ENCODE assay signal across 15 cellular contexts in genomic region chr21:45420061-45420521, GRCh38. TPM values are rescaled to one million over a fixed set of nuclear protein-coding genes. Genes with fewer than 3 reads are reported as not detected.
A peak's percentile ranks its signal among the peaks of the same experiment; 100 is the strongest.
DNase-seq lines count a peak whose midpoint lies in the region; ATAC-seq and TF ChIP-seq lines count a peak whose summit lies in the region.
"Had no signal": no experiment of that assay in that cellular context is flagged by ENCODE, and none has a peak within 500 bp of the region (broad histone marks: within the 10 kb centered on the region; RNA-seq: fewer than 3 reads in every experiment).

No MANE protein-coding gene starts in this region.

- ATAC-seq in heart right ventricle: peak; percentile 38 to 81 (median 66)
- no peak for ATAC-seq in naive thymus-derived CD4-positive, alpha-beta T cell
- ATAC-seq: stimulated activated naive CD8-positive, alpha-beta T cell treated with anti-CD3 and anti-CD28 coated beads, Interleukin-15, Interleukin-2, amounts not matched to agents 100 U/mL and 50 U/mL, for 24 hours had no signal

- no peak for TF ChIP-seq POLR2A in ovary (IDR thresholded peaks at IDR 0.05)

- H3K27ac Mint-ChIP-seq in naive thymus-derived CD4-positive, alpha-beta T cell: no peak overlapping the region
- H3K27ac Mint-ChIP-seq: activated naive CD4-positive, alpha-beta T cell treated with anti-CD3 and anti-CD28 coated beads, Interleukin-2, amount 50 U/mL, for 24 hours; IgD-negative memory B cell; T-helper 1 cell treated with Interleukin-12 subunit alpha and Interleukin-12 subunit beta and Interleukin-4 antibody, amounts not matched to agents 30 μg/mL and 1 μg/mL, for 36 hours had no signal

- CTCF ChIA-PET in A673 (lab: Charles Lee): no interaction called here
- CTCF ChIA-PET in naive thymus-derived CD4-positive, alpha-beta T cell (lab: Charles Lee): no interaction called here

- H3K27me3 ChIP-seq in heart right ventricle: no peaks in the 10 kb centered on the region
- no peaks in the 10 kb centered on the region for H3K27me3 ChIP-seq in ovary
- no peaks in the 10 kb centered on the region for H3K27me3 ChIP-seq in A673 (replicated peaks; ENCODE audit: insufficient read depth, low read depth, low read length, poor library complexity)
- no peaks in the 10 kb centered on the region for H3K27me3 ChIP-seq in naive thymus-derived CD4-positive, alpha-beta T cell (ENCODE audit: control insufficient read depth in 2 of 2, insufficient read depth in 2 of 2, low read length in 2 of 2)

- H3K27me3 Mint-ChIP-seq in naive thymus-derived CD4-positive, alpha-beta T cell: peaks cover 0 to 4% (median 0%) of the 10 kb centered on the region in 5 donors
- H3K27me3 Mint-ChIP-seq: activated naive CD4-positive, alpha-beta T cell treated with anti-CD3 and anti-CD28 coated beads, Interleukin-2, amount 50 U/mL, for 24 hours had no signal

- H3K4me3 Mint-ChIP-seq in naive thymus-derived CD4-positive, alpha-beta T cell: no peak overlapping the region
- H3K4me3 Mint-ChIP-seq: activated naive CD4-positive, alpha-beta T cell treated with anti-CD3 and anti-CD28 coated beads, Interleukin-2, amount 50 U/mL, for 24 hours; IgD-negative memory B cell; T-helper 1 cell treated with Interleukin-12 subunit alpha and Interleukin-12 subunit beta and Interleukin-4 antibody, amounts not matched to agents 30 μg/mL and 1 μg/mL, for 36 hours had no signal

- H3K9me3 ChIP-seq in heart right ventricle (no peaks in the 10 kb centered on the region), ovary (no peaks in the 10 kb centered on the region), A673 (ENCODE audit: low read depth, low read length, poor library complexity, severe bottlenecking) (no peaks in the 10 kb centered on the region)
- H3K9me3 ChIP-seq in naive thymus-derived CD4-positive, alpha-beta T cell (ENCODE audit: control insufficient read depth in 2 of 3, low read length in 3 of 3): no peaks in the 10 kb centered on the region

- H3K4me1 Mint-ChIP-seq in naive thymus-derived CD4-positive, alpha-beta T cell: peaks cover 0 to 2% (median 0%) of the 10 kb centered on the region in 7 donors
- H3K4me1 Mint-ChIP-seq: activated naive CD4-positive, alpha-beta T cell treated with anti-CD3 and anti-CD28 coated beads, Interleukin-2, amount 50 U/mL, for 24 hours; IgD-negative memory B cell had no signal

- 49 to 63% methylated on average over 26 of the region's 26 CpGs for WGBS in heart right ventricle, 2 donors
- WGBS in ovary, 3 donors: 80 to 82% (median 80%) methylated on average over 26 of the region's 26 CpGs

- H3K4me1 ChIP-seq in heart right ventricle (peaks cover 13 to 46% (median 23%) of the 10 kb centered on the region in 9 donors), ovary (ENCODE audit: insufficient read depth) (peaks cover 8% of the 10 kb centered on the region), A673 (ENCODE audit: insufficient read depth, low read length, poor library complexity, severe bottlenecking) (no peaks in the 10 kb centered on the region)
- H3K4me1 ChIP-seq in naive thymus-derived CD4-positive, alpha-beta T cell (ENCODE audit: control insufficient read depth in 2 of 2, insufficient read depth in 2 of 2, low read length in 2 of 2): no peaks in the 10 kb centered on the region

- H3K4me3 ChIP-seq in heart right ventricle (peak overlapping the region in 5 of 10 donors; percentile 10 to 26 (median 17)), ovary (no peak overlapping the region), A673 (ENCODE audit: low read depth, low read length, poor library complexity, severe bottlenecking) (no peak overlapping the region)
- no peak overlapping the region for H3K4me3 ChIP-seq in naive thymus-derived CD4-positive, alpha-beta T cell (ENCODE audit: low read length)

- POLR2A ChIA-PET in A673 (lab: Charles Lee; ENCODE audit: low non-redundant PET): no interaction called here
- POLR2A ChIA-PET in naive thymus-derived CD4-positive, alpha-beta T cell (lab: Charles Lee): no interaction called here

- peak overlapping the region; percentile 59 for H3K27ac ChIP-seq in C4-2B
- peak overlapping the region; percentile 79 for H3K27ac ChIP-seq in VCaP
- H3K27ac ChIP-seq in heart right ventricle: peak overlapping the region; percentile 20 to 79 (median 60)
- no peak overlapping the region for H3K27ac ChIP-seq in ovary
- no peak overlapping the region for H3K27ac ChIP-seq in A673 (ENCODE audit: low read depth, low read length, poor library complexity, severe bottlenecking)
- no peak overlapping the region for H3K27ac ChIP-seq in naive thymus-derived CD4-positive, alpha-beta T cell (ENCODE audit: low read depth, low read length)

- TF ChIP-seq CTCF in C4-2B (conservative IDR thresholded peaks at IDR 0.05) (no peak), VCaP (conservative IDR thresholded peaks at IDR 0.05) (no peak), heart right ventricle (IDR thresholded peaks at IDR 0.05) (no peak), ovary (IDR thresholded peaks at IDR 0.05) (no peak), A673 (conservative IDR thresholded peaks at IDR 0.05; ENCODE audit: low read depth, low read length) (no peak)

- TF ChIP-seq EP300 in ovary (IDR thresholded peaks at IDR 0.05): no peak

- H3K36me3 ChIP-seq in heart right ventricle (peaks cover 0 to 8% (median 0%) of the 10 kb centered on the region in 9 donors), ovary (no peaks in the 10 kb centered on the region), A673 (ENCODE audit: insufficient read depth, low read length, poor library complexity, severe bottlenecking) (no peaks in the 10 kb centered on the region)
- no peaks in the 10 kb centered on the region for H3K36me3 ChIP-seq in naive thymus-derived CD4-positive, alpha-beta T cell (ENCODE audit: control insufficient read depth in 2 of 3, insufficient read depth in 3 of 3, low read length in 3 of 3)

- no peaks in the 10 kb centered on the region for H3K36me3 Mint-ChIP-seq in naive thymus-derived CD4-positive, alpha-beta T cell
- H3K36me3 Mint-ChIP-seq: activated naive CD4-positive, alpha-beta T cell treated with anti-CD3 and anti-CD28 coated beads, Interleukin-2, amount 50 U/mL, for 24 hours; IgD-negative memory B cell had no signal

- peak in 1 of 2 donors; percentile 66 for DNase-seq in heart right ventricle
- peak in 3 of 5 donors; percentile 36 to 38 (median 37) for DNase-seq in ovary
- DNase-seq in stimulated activated CD4-positive, alpha-beta T cell treated with anti-CD3 and anti-CD28 coated beads, Interleukin-2, amount 100 ng/mL, for 24 hours: no peak
- DNase-seq in midbrain (lab: John Stamatoyannopoulos, UW): no peak
- no peak for DNase-seq in A673 (ENCODE audit: low spot score)
- no peak for DNase-seq in naive thymus-derived CD4-positive, alpha-beta T cell
- DNase-seq: activated CD4-positive, alpha-beta T cell treated with anti-CD3 and anti-CD28 coated beads for 1 hour; NCI-H1436 treated with DMSO at 0.1 percent for 48 hours; NCI-H524 treated with DMSO at 0.1 percent for 48 hours; stimulated activated naive CD8-positive, alpha-beta T cell treated with anti-CD3 and anti-CD28 coated beads, Interleukin-15, Interleukin-2, amounts not matched to agents 100 U/mL and 50 U/mL, for 24 hours had no signal

- BruUV-seq in A673 (replicated peaks; lab: Mats Ljungman, UMichigan): no TSS peak

- no peaks in the 10 kb centered on the region for H3K9me3 Mint-ChIP-seq in naive thymus-derived CD4-positive, alpha-beta T cell
- H3K9me3 Mint-ChIP-seq: activated naive CD4-positive, alpha-beta T cell treated with anti-CD3 and anti-CD28 coated beads, Interleukin-2, amount 50 U/mL, for 24 hours; IgD-negative memory B cell; T-helper 1 cell treated with Interleukin-12 subunit alpha and Interleukin-12 subunit beta and Interleukin-4 antibody, amounts not matched to agents 30 μg/mL and 1 μg/mL, for 36 hours had no signal

- intact Hi-C loops in heart right ventricle (cut with DNase I) (no loop called here), ovary (cut with DNase I) (loop anchor here in 1 of 4 donors (5.0 kb wide), 1 partner anchor 58 kb away; no protein-coding TSS in a partner anchor), A673 (cut with micrococcal nuclease; ENCODE audit: unreplicated experiment) (no loop called here)
- intact Hi-C loops in naive thymus-derived CD4-positive, alpha-beta T cell (cut with micrococcal nuclease): no loop called here

RNA-seq across cellular contexts. Expression of gene COL18A1, which starts 15.1 kb away (rescaled TPM):
- total RNA-seq in heart right ventricle (10 to 100 TPM; 33.7 to 87.1 (median 48.8) TPM), ovary (100 to 1,000 TPM; 141 to 353 (median 270) TPM), A673 (2021) (3.3 and 5.0 TPM in 2 replicates)
- polyA plus RNA-seq in heart right ventricle (10 to 100 TPM; 63.1 to 70.6 TPM), ovary (100 to 1,000 TPM in 1 of 2 donors, 10 to 100 TPM in 1; 11.1 to 201 TPM)
- 10 to 100 TPM in 4 of 5 experiments, 1 to 10 TPM in 1; 9.0 to 89.8 (median 15.4) TPM for total RNA-seq in naive thymus-derived CD4-positive, alpha-beta T cell
- 10 to 100 TPM in 1 of 2 donors, 1 to 10 TPM in 1; 7.0 to 15.5 TPM for polyA plus RNA-seq in naive thymus-derived CD4-positive, alpha-beta T cell

Comparison
In these comparisons a context has a peak if more than half of its experiments do, and no peak if none do; other contexts are left out.
1. H3K27ac ChIP-seq: peak in C4-2B (single experiment), VCaP (single experiment) and heart right ventricle (10 of 10); none in ovary (0 of 2), A673 (single experiment) and naive thymus-derived CD4-positive, alpha-beta T cell (single experiment).
2. DNase-seq: peak in ovary (3 of 5); none in stimulated activated CD4-positive, alpha-beta T cell treated with anti-CD3 and anti-CD28 coated beads, Interleukin-2, amount 100 ng/mL, for 24 hours (0 of 2), midbrain (single experiment), A673 (single experiment) and naive thymus-derived CD4-positive, alpha-beta T cell (0 of 9).